28 cellular contexts compared by ENCODE assay signal in the genomic region with DNA sequence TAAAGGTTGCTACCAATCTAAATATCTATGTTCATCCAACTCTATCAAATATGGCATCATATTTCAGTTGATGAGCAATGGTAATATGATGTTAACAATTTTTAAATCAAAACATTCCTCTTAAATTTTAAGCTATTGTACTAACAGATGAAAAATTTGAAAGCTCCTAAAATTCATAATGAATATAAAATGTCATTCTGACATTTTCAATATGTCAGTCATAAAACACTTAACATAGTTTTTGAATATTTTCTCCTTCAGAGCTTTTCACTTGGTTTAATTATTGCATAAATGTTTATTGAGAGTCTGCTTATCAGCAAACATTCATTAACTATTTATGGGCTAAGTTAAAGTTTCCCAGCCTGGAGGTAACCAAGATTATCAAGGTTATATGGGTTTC. TPM values are rescaled to one million over a fixed set of nuclear protein-coding genes. Genes with fewer than 3 reads are reported as not detected.
"Had no signal": no experiment of that assay in that cellular context is flagged by ENCODE, and none has a peak within 500 bp of the region (broad histone marks: within the 10 kb centered on the region; RNA-seq: fewer than 3 reads in every experiment).

No MANE protein-coding gene starts in this region.

- DNase-seq: activated B cell treated with CpG ODN at 0.5 μM for 24 hours; activated CD4-positive, alpha-beta T cell treated with anti-CD3 and anti-CD28 coated beads for 1 hour; activated CD4-positive, alpha-beta T cell treated with anti-CD3 and anti-CD28 coated beads, Interleukin-2, amount 10 ng/mL, durations not matched to agents 24 days and 14 days; activated CD4-positive, alpha-beta T cell treated with anti-CD3 and anti-CD28 coated beads, Interleukin-2, amount 50 U/mL, for 48 hours; activated gamma-delta T cell; activated naive CD4-positive, alpha-beta T cell treated with anti-CD3 and anti-CD28 coated beads for 36 hours; activated T-cell treated with anti-CD3 and anti-CD28 coated beads, Interleukin-2, amount 50 U/mL, for 4 hours; caudate nucleus; NCI-H1092; NCI-H1417 treated with DMSO at 0.1 percent for 48 hours; NCI-H1694; NCI-H2029; NCI-H2107; NCI-H2171 treated with DMSO at 0.1 percent for 48 hours; NCI-H345; NCI-H510A; NCI-H526 treated with DMSO at 0.1 percent for 48 hours; NCI-H82; Peyer's patch; SHP77; T-cell; T-helper 2 cell; T1000 had no signal

- H3K9ac ChIP-seq: KMS-11 had no signal

- FAIRE-seq: TTC549 had no signal

- H3K4me2 ChIP-seq: KMS-11 had no signal

- H3K36me3 Mint-ChIP-seq: T-cell had no signal

- H3K4me3 ChIP-seq: Peyer's patch, SJSA1 had no signal

- H3K4me1 Mint-ChIP-seq: activated B cell treated with CpG ODN at 0.5 μM for 24 hours; activated CD4-positive, alpha-beta T cell treated with anti-CD3 and anti-CD28 coated beads, Interleukin-2, amount 10 ng/mL, durations not matched to agents 24 days and 14 days; T-cell had no signal

- H3K27ac Mint-ChIP-seq: activated B cell treated with CpG ODN at 0.5 μM for 24 hours; activated CD4-positive, alpha-beta T cell treated with anti-CD3 and anti-CD28 coated beads, Interleukin-2, amount 10 ng/mL, durations not matched to agents 24 days and 14 days; activated naive CD4-positive, alpha-beta T cell treated with anti-CD3 and anti-CD28 coated beads for 36 hours; activated naive CD8-positive, alpha-beta T cell; T-cell had no signal

- H3K9me3 ChIP-seq: Peyer's patch had no signal

- H3K4me3 Mint-ChIP-seq: activated B cell treated with CpG ODN at 0.5 μM for 24 hours; activated CD4-positive, alpha-beta T cell treated with anti-CD3 and anti-CD28 coated beads, Interleukin-2, amount 10 ng/mL, durations not matched to agents 24 days and 14 days; activated naive CD4-positive, alpha-beta T cell treated with anti-CD3 and anti-CD28 coated beads for 36 hours; activated naive CD8-positive, alpha-beta T cell; activated T-cell treated with anti-CD3 and anti-CD28 coated beads, Interleukin-2, amount 50 U/mL, for 4 hours; T-cell had no signal

- H3K4me1 ChIP-seq: Peyer's patch had no signal

- H3K27ac ChIP-seq: KMS-11, Peyer's patch, SJSA1 had no signal

- H3K36me3 ChIP-seq: Peyer's patch had no signal

- H3K27me3 ChIP-seq: Peyer's patch, SJSA1 had no signal

- ATAC-seq: activated T-cell treated with anti-CD3 and anti-CD28 coated beads, Interleukin-2, amount 50 U/mL, for 4 hours; T-cell had no signal

RNA-seq across cellular contexts. Expression of a gene that starts 11.8 kb away (rescaled TPM):
- total RNA-seq: activated B cell treated with CpG ODN at 0.5 μM for 24 hours; activated CD4-positive, alpha-beta T cell treated with anti-CD3 and anti-CD28 coated beads, Interleukin-2, amount 10 ng/mL, durations not matched to agents 24 days and 14 days; OCI-LY7 had no signal
